ENCODE assay signal across 25 cellular contexts in the genomic region with DNA sequence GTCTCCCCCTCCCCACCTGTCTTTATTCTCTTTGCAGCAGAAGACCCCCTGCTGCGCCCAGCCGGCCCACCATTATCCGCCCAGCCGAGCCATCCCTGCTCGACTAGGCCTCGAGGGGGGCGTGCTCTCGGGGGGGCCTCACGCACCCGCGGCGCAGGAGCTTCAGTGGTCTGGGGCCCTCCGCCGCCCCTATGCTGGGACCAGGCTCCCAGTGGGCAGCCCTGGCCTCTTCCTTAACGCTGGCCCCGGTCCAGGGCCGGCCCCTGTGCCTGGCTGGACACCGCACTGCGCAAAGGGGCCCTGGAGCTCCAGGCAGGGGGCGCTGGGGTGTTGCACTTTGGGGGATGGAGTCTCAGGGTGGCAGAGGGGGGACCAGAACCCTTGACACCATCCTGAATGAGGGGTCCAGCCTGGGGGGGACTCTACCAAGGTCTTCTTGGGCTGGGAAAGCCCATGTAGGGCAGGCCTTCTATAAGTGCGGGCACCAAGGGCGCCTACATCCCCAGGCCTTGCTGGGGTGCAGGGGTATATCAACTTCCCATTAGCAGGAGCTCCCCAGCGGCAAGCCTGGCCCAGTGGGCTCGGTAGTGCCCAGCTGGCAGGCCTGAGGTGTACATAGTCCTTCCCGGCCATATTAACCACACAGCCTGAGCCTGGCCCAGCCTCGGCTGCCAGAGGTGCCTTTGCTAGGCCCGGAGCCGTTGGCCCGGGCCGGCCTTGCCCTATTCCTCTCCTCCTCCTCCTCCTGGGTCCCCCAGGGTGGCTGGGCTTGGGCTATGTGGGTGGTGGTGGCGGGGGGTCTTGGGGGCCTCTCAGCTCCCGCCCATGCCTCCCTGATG. TPM values are rescaled to one million over a fixed set of nuclear protein-coding genes. Genes with fewer than 3 reads are reported as not detected.
"Had no signal": no experiment of that assay in that cellular context is flagged by ENCODE, and none has a peak within 500 bp of the region (broad histone marks: within the 10 kb centered on the region; RNA-seq: fewer than 3 reads in every experiment).

No MANE protein-coding gene starts in this region.

- FAIRE-seq: colon had no signal

- H3K27me3 ChIP-seq: stomach had no signal

- H3K9me3 ChIP-seq: left ventricle myocardium inferior, mucosa of descending colon, stomach had no signal

- ATAC-seq: activated CD8-positive, alpha-beta T cell treated with anti-CD3 and anti-CD28 coated beads for 36 hours; mucosa of descending colon; sciatic nerve had no signal

- H3K27ac ChIP-seq: left ventricle myocardium inferior had no signal

- H3K9me3 Mint-ChIP-seq: activated CD4-positive, alpha-beta T cell treated with anti-CD3 and anti-CD28 coated beads, Interleukin-2, amount 10 ng/mL, durations not matched to agents 24 days and 14 days; activated naive CD8-positive, alpha-beta T cell treated with anti-CD3 and anti-CD28 coated beads, Interleukin-2, amount 10 ng/mL, durations not matched to agents 7 days and 5 days; immature natural killer cell had no signal

- H3K4me2 ChIP-seq: smooth muscle cell had no signal

- H3K4me3 Mint-ChIP-seq: activated CD4-positive, alpha-beta T cell treated with anti-CD3 and anti-CD28 coated beads, Interleukin-2, amount 10 ng/mL, durations not matched to agents 24 days and 14 days; activated CD8-positive, alpha-beta T cell treated with anti-CD3 and anti-CD28 coated beads for 36 hours; activated naive CD8-positive, alpha-beta T cell treated with anti-CD3 and anti-CD28 coated beads, Interleukin-2, amount 10 ng/mL, durations not matched to agents 7 days and 5 days; activated T-cell treated with anti-CD3 and anti-CD28 coated beads, Interleukin-2, amount 50 U/mL, for 24 hours; immature natural killer cell; memory B cell; naive B cell had no signal

- H3K27ac Mint-ChIP-seq: activated CD4-positive, alpha-beta T cell treated with anti-CD3 and anti-CD28 coated beads, Interleukin-2, amount 10 ng/mL, durations not matched to agents 24 days and 14 days; activated naive CD8-positive, alpha-beta T cell treated with anti-CD3 and anti-CD28 coated beads, Interleukin-2, amount 10 ng/mL, durations not matched to agents 7 days and 5 days; activated T-helper 2 cell treated with anti-CD3 and anti-CD28 coated beads, Interferon-gamma antibody, Interleukin-2, Interleukin-4, amounts not matched to agents 10 μg/mL and 5 μg/mL and 100 μg/mL, durations not matched to agents 14 hours and 24 hours and 36 hours had no signal

- DNase-seq: activated CD4-positive, alpha-beta T cell treated with anti-CD3 and anti-CD28 coated beads, Interleukin-2, amount 10 ng/mL, durations not matched to agents 24 days and 14 days; activated CD4-positive, CD25-positive, alpha-beta regulatory T cell; activated CD8-positive, alpha-beta T cell treated with anti-CD3 and anti-CD28 coated beads for 36 hours; activated naive CD4-positive, alpha-beta T cell treated with Interleukin-2 at 50 U/mL for 16 hours; activated naive CD8-positive, alpha-beta T cell treated with anti-CD3 and anti-CD28 coated beads, Interleukin-2, amount 10 ng/mL, durations not matched to agents 7 days and 5 days; activated T-cell treated with anti-CD3 and anti-CD28 coated beads, Interleukin-2, amount 50 U/mL, for 24 hours; amygdala; caudate nucleus; erythroblast; foreskin melanocyte; immature natural killer cell; kidney glomerular epithelial cell; left ventricle myocardium inferior; mucosa of descending colon; naive B cell; stimulated activated CD4-positive, alpha-beta T cell treated with anti-CD3 and anti-CD28 coated beads, Interleukin-4, amount 100 ng/mL, for 1 hour; stomach; T-helper 9 cell; trophoblast cell had no signal

- H3K27me3 Mint-ChIP-seq: activated CD4-positive, alpha-beta T cell treated with anti-CD3 and anti-CD28 coated beads, Interleukin-2, amount 10 ng/mL, durations not matched to agents 24 days and 14 days; activated CD8-positive, alpha-beta T cell treated with anti-CD3 and anti-CD28 coated beads for 36 hours; activated naive CD8-positive, alpha-beta T cell treated with anti-CD3 and anti-CD28 coated beads, Interleukin-2, amount 10 ng/mL, durations not matched to agents 7 days and 5 days; activated T-cell treated with anti-CD3 and anti-CD28 coated beads, Interleukin-2, amount 50 U/mL, for 24 hours; memory B cell; naive B cell had no signal

- H3K4me3 ChIP-seq: left ventricle myocardium inferior, mucosa of descending colon, smooth muscle cell, stomach had no signal

RNA-seq across cellular contexts. Expression of a gene that starts 17.1 kb away (rescaled TPM):
- total RNA-seq: temporal lobe had no signal
